Comparison of ENCODE assay signal across 10 cellular contexts in genomic region chrX:70479197-70479969, GRCh38. TPM values are rescaled to one million over a fixed set of nuclear protein-coding genes. Genes with fewer than 3 reads are reported as not detected.
A peak's percentile ranks its signal among the peaks of the same experiment; 100 is the strongest.
DNase-seq lines count a peak whose midpoint lies in the region; ATAC-seq, FAIRE-seq and TF ChIP-seq lines count a peak whose summit lies in the region.
"Had no signal": no experiment of that assay in that cellular context is flagged by ENCODE, and none has a peak within 500 bp of the region (broad histone marks: within the 10 kb centered on the region; RNA-seq: fewer than 3 reads in every experiment).

No MANE protein-coding gene starts in this region.

- CTCF ChIA-PET in activated CD4-positive, alpha-beta memory T cell treated with anti-CD3 and anti-CD28 coated beads for 36 hours (lab: Charles Lee): interaction anchor here (0.6 kb wide), 1 partner anchor 500 kb away, joined by 3 read pairs; no protein-coding TSS in a partner anchor

- peaks cover 31% of the 10 kb centered on the region for H3K4me1 ChIP-seq in RWPE2 (ENCODE audit: insufficient read depth, poor library complexity, severe bottlenecking)
- peaks cover 14 to 25% of the 10 kb centered on the region in 2 donors for H3K4me1 ChIP-seq in kidney (ENCODE audit: control insufficient read depth in 1 of 2, insufficient read depth in 1 of 2, low read depth in 1 of 2, low read length in 2 of 2)

- ATAC-seq in RWPE2 (ENCODE audit: low read depth) (peak; percentile 73), natural killer cell (no peak)

- H3K27ac Mint-ChIP-seq in progenitor cell of endocrine pancreas: peak overlapping the region; percentile 63
- no peak overlapping the region for H3K27ac Mint-ChIP-seq in activated CD4-positive, alpha-beta memory T cell treated with anti-CD3 and anti-CD28 coated beads for 36 hours
- H3K27ac Mint-ChIP-seq in natural killer cell: no peak overlapping the region

- H3K9me3 ChIP-seq in RWPE2 (ENCODE audit: severe bottlenecking) (no peaks in the 10 kb centered on the region), kidney (ENCODE audit: control insufficient read depth in 1 of 2, low read length in 2 of 2) (no peaks in the 10 kb centered on the region)

- H3K4me3 Mint-ChIP-seq in progenitor cell of endocrine pancreas (ENCODE audit: low read depth) (no peak overlapping the region), natural killer cell (no peak overlapping the region)
- no peak overlapping the region for H3K4me3 Mint-ChIP-seq in activated CD4-positive, alpha-beta memory T cell treated with anti-CD3 and anti-CD28 coated beads for 36 hours

- TF ChIP-seq CTCF in RWPE2 (IDR thresholded peaks at IDR 0.05; ENCODE audit: poor library complexity, severe bottlenecking) (no peak), progenitor cell of endocrine pancreas (IDR thresholded peaks at IDR 0.05; ENCODE audit: unreplicated experiment) (no peak), kidney (IDR thresholded peaks at IDR 0.05; ENCODE audit: borderline replicate concordance, extremely low read depth, insufficient read depth) (no peak), natural killer cell (IDR thresholded peaks at IDR 0.05) (no peak)

- H3K27me3 ChIP-seq in RWPE2 (ENCODE audit: insufficient read depth, poor library complexity, severe bottlenecking): no peaks in the 10 kb centered on the region

- FAIRE-seq in kidney (lab: Jason Lieb, UNC): no peak

- H3K27me3 Mint-ChIP-seq in progenitor cell of endocrine pancreas: no peaks in the 10 kb centered on the region
- H3K27me3 Mint-ChIP-seq in activated CD4-positive, alpha-beta memory T cell treated with anti-CD3 and anti-CD28 coated beads for 36 hours: no peaks in the 10 kb centered on the region
- no peaks in the 10 kb centered on the region for H3K27me3 Mint-ChIP-seq in natural killer cell (ENCODE audit: low read depth in 2 of 2)

- H3K4me3 ChIP-seq in RWPE2 (ENCODE audit: severe bottlenecking) (no peak overlapping the region), kidney (ENCODE audit: low read length in 2 of 2) (no peak overlapping the region)

- peak overlapping the region in 1 of 2 donors; percentile 41 for H3K9ac ChIP-seq in kidney (ENCODE audit: low read length in 2 of 2)

- H3K9me3 Mint-ChIP-seq in progenitor cell of endocrine pancreas (ENCODE audit: low read depth) (no peaks in the 10 kb centered on the region), natural killer cell (no peaks in the 10 kb centered on the region)
- no peaks in the 10 kb centered on the region for H3K9me3 Mint-ChIP-seq in activated CD4-positive, alpha-beta memory T cell treated with anti-CD3 and anti-CD28 coated beads for 36 hours

- DNase-seq in GM03348 (ENCODE audit: low spot score): peak; percentile 40
- no peak for DNase-seq in RWPE2 (ENCODE audit: low spot score)
- DNase-seq in fibroblast of peridontal ligament (ENCODE audit: extremely low read depth): peak; percentile 83
- DNase-seq in progenitor cell of endocrine pancreas (ENCODE audit: low spot score, unreplicated experiment): no peak
- no peak for DNase-seq in HUDEP-2 (lab: John Stamatoyannopoulos, UW; ENCODE audit: unreplicated experiment in 76 of 76)
- DNase-seq in kidney: no peak
- DNase-seq in activated CD4-positive, alpha-beta memory T cell treated with anti-CD3 and anti-CD28 coated beads for 36 hours: no peak
- DNase-seq in natural killer cell: no peak
- DNase-seq: activated CD8-positive, alpha-beta memory T cell treated with anti-CD3 and anti-CD28 coated beads for 24 hours had no signal

- H3K36me3 Mint-ChIP-seq in progenitor cell of endocrine pancreas (ENCODE audit: insufficient read depth) (no peaks in the 10 kb centered on the region), natural killer cell (no peaks in the 10 kb centered on the region)
- peaks cover 4% of the 10 kb centered on the region for H3K36me3 Mint-ChIP-seq in activated CD4-positive, alpha-beta memory T cell treated with anti-CD3 and anti-CD28 coated beads for 36 hours

- peaks cover 61% of the 10 kb centered on the region for H3K4me1 Mint-ChIP-seq in progenitor cell of endocrine pancreas (ENCODE audit: low read depth)
- peaks cover 16% of the 10 kb centered on the region for H3K4me1 Mint-ChIP-seq in activated CD4-positive, alpha-beta memory T cell treated with anti-CD3 and anti-CD28 coated beads for 36 hours (ENCODE audit: low read depth)
- H3K4me1 Mint-ChIP-seq in natural killer cell: peaks cover 0 to 5% of the 10 kb centered on the region in 2 donors

- intact Hi-C loops in kidney (cut with DNase I) (no loop called here), natural killer cell (cut with micrococcal nuclease) (no loop called here)
- intact Hi-C loops in activated CD4-positive, alpha-beta memory T cell treated with anti-CD3 and anti-CD28 coated beads for 36 hours (cut with micrococcal nuclease): no loop called here

- H3K27ac ChIP-seq in RWPE2 (ENCODE audit: poor library complexity, severe bottlenecking) (peak overlapping the region; percentile 74), kidney (ENCODE audit: low read depth in 2 of 2, low read length in 2 of 2) (peak overlapping the region in 1 of 2 donors; percentile 39)

- H3K36me3 ChIP-seq in RWPE2 (ENCODE audit: low read depth) (peaks cover 4% of the 10 kb centered on the region), kidney (ENCODE audit: control insufficient read depth in 1 of 2, insufficient read depth in 2 of 2, low read length in 2 of 2) (no peaks in the 10 kb centered on the region)

- POLR2A ChIA-PET in activated CD4-positive, alpha-beta memory T cell treated with anti-CD3 and anti-CD28 coated beads for 36 hours (lab: Charles Lee): no interaction called here

RNA-seq across cellular contexts. Expression of gene DLG3, which starts 34.7 kb away (rescaled TPM):
- total RNA-seq in progenitor cell of endocrine pancreas: 103 and 107 TPM in 2 replicates
- 38.3 TPM for total RNA-seq in kidney
- polyA plus RNA-seq in kidney (ENCODE audit: insufficient read depth, low read depth, low replicate concordance): 14.2 TPM
- total RNA-seq in activated CD4-positive, alpha-beta memory T cell treated with anti-CD3 and anti-CD28 coated beads for 36 hours: 10 to 100 TPM; 25.4 to 25.5 TPM
- 10 to 100 TPM; 13.6 to 17.6 (median 15.9) TPM for total RNA-seq in natural killer cell

RNA-seq across cellular contexts. Expression of gene GDPD2, which starts 56.3 kb away (rescaled TPM):
- total RNA-seq in progenitor cell of endocrine pancreas (2.3 and 2.8 TPM in 2 replicates), kidney (7.0 TPM), natural killer cell (not detected)
- 2.5 TPM for polyA plus RNA-seq in kidney (ENCODE audit: insufficient read depth, low read depth, low replicate concordance)
- not detected for total RNA-seq in activated CD4-positive, alpha-beta memory T cell treated with anti-CD3 and anti-CD28 coated beads for 36 hours
- total RNA-seq: glomerular endothelial cell had no signal

Comparison
In these comparisons a context has a peak if more than half of its experiments do, and no peak if none do; other contexts are left out.
1. DNase-seq: peak in GM03348 (single experiment) and fibroblast of peridontal ligament (single experiment); none in RWPE2 (single experiment), progenitor cell of endocrine pancreas (single experiment), HUDEP-2 (0 of 76), kidney (single experiment), activated CD4-positive, alpha-beta memory T cell treated with anti-CD3 and anti-CD28 coated beads for 36 hours (single experiment) and natural killer cell (single experiment).